Comparison of ENCODE assay signal across 1 cellular context in the genomic region with DNA sequence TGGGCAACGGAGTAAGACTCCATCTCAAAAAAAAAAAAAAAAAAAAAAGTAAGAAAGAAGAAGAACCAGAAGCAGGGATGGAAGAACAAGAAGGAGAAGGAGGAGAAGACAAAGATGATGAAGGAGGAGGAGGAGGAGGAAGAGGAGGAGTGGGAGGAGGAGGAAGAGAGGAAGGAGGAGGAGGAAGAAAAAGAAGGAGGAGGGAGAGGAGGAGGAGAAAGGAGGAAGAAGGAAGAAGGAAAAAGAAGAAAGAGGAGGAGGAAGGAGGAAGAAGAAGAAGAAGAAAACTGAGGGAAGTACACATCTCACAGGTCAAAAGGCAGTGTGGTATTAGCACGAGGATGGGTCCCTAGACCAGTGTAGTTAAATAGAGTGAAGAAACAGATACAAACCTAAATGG.
TF ChIP-seq lines count a peak whose summit lies in the region.

No MANE protein-coding gene starts in this region.

TF ChIP-seq in HEK293, 187 proteins besides CTCF, POLR2A, EP300 and RAD21 (continued from another document):
- TF ChIP-seq ZNF513 (tag by site-specific recombination; IDR thresholded peaks at IDR 0.05) = peak; percentile 94
- TF ChIP-seq SP7 (tag by site-specific recombination; IDR thresholded peaks at IDR 0.05) = no peak
- no peak for TF ChIP-seq ZNF747 (tag by site-specific recombination; IDR thresholded peaks at IDR 0.05)
- no peak for TF ChIP-seq ZNF585B (tag by site-specific recombination; IDR thresholded peaks at IDR 0.05)
- no peak for TF ChIP-seq ZNF707 (tag by site-specific recombination; IDR thresholded peaks at IDR 0.05)
- TF ChIP-seq ZNF366 (tag by site-specific recombination; conservative IDR thresholded peaks at IDR 0.05) = peak; percentile 70
- peak; percentile 69 for TF ChIP-seq ZFHX2 (tag by site-specific recombination; conservative IDR thresholded peaks at IDR 0.05)
